24 cellular contexts compared by ENCODE assay signal in the genomic region with DNA sequence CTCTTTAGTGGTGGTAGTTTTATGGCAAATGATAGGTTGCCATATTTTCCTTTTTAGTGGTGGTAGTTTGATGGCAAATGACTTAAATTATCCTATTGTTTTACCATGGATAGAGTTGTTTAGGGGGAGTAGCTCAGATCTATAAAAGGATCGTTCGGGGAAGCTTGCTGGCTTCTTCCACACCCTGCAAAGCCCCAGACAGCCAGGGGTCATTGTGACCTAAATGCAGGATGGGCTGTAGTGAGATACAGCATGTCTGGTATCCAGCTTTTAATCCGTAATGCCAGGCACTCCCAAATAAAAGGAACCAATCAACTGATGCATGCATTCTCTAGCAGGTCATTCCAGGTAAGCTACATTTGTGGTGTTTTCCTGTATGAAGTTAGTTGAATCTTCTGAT.
"Had no signal": no experiment of that assay in that cellular context is flagged by ENCODE, and none has a peak within 500 bp of the region (broad histone marks: within the 10 kb centered on the region; RNA-seq: fewer than 3 reads in every experiment).

No MANE protein-coding gene starts in this region.

- DNase-seq: activated CD4-positive, alpha-beta T cell treated with anti-CD3 and anti-CD28 coated beads, Interleukin-2, amount 10 ng/mL, durations not matched to agents 7 days and 5 days; activated CD4-positive, alpha-beta T cell treated with anti-CD3 and anti-CD28 coated beads, Interleukin-2, amount 50 U/mL, for 48 hours; activated CD8-positive, alpha-beta T cell treated with anti-CD3 and anti-CD28 coated beads, Interleukin-2, amount 10 ng/mL, durations not matched to agents 7 days and 5 days; activated gamma-delta T cell treated with Interleukin-2 at 50 U/mL for 16 hours; activated naive CD4-positive, alpha-beta T cell treated with anti-CD3 and anti-CD28 coated beads for 36 hours; activated T-cell treated with anti-CD3 and anti-CD28 coated beads, Interleukin-2, amount 50 U/mL, for 24 hours; adrenal gland; body of pancreas; Karpas-422; NCI-H1105 treated with DMSO at 0.1 percent for 48 hours; NCI-H1436; NCI-H1694; NCI-H1930; NCI-H2081 treated with DMSO at 0.1 percent for 48 hours; NCI-H345; NCI-H524 treated with DMSO at 0.1 percent for 48 hours; PC-9; SIG-M5; T1000; WERI-Rb-1 had no signal

- H3K4me3 ChIP-seq: adrenal gland, body of pancreas, breast epithelium, PC-9 had no signal

- H3K27ac ChIP-seq: adrenal gland, body of pancreas, breast epithelium, PC-9, RWPE1, WERI-Rb-1 had no signal

- H3K4me1 ChIP-seq: adrenal gland, body of pancreas, breast epithelium had no signal

- H3K36me3 ChIP-seq: adrenal gland, breast epithelium, WERI-Rb-1 had no signal

- H3K9me3 ChIP-seq: adrenal gland, body of pancreas, breast epithelium had no signal

- H2AFZ ChIP-seq: PC-9 had no signal

- H3K4me2 ChIP-seq: PC-9 had no signal

- ATAC-seq: activated CD8-positive, alpha-beta T cell treated with anti-CD3 and anti-CD28 coated beads, Interleukin-2, amount 10 ng/mL, durations not matched to agents 7 days and 5 days; activated naive CD4-positive, alpha-beta T cell treated with anti-CD3 and anti-CD28 coated beads, Interleukin-2, amount 50 U/mL, for 72 hours; body of pancreas; Right ventricle myocardium inferior had no signal

- H3K27me3 ChIP-seq: adrenal gland, body of pancreas, breast epithelium had no signal
